In the genomic region with DNA sequence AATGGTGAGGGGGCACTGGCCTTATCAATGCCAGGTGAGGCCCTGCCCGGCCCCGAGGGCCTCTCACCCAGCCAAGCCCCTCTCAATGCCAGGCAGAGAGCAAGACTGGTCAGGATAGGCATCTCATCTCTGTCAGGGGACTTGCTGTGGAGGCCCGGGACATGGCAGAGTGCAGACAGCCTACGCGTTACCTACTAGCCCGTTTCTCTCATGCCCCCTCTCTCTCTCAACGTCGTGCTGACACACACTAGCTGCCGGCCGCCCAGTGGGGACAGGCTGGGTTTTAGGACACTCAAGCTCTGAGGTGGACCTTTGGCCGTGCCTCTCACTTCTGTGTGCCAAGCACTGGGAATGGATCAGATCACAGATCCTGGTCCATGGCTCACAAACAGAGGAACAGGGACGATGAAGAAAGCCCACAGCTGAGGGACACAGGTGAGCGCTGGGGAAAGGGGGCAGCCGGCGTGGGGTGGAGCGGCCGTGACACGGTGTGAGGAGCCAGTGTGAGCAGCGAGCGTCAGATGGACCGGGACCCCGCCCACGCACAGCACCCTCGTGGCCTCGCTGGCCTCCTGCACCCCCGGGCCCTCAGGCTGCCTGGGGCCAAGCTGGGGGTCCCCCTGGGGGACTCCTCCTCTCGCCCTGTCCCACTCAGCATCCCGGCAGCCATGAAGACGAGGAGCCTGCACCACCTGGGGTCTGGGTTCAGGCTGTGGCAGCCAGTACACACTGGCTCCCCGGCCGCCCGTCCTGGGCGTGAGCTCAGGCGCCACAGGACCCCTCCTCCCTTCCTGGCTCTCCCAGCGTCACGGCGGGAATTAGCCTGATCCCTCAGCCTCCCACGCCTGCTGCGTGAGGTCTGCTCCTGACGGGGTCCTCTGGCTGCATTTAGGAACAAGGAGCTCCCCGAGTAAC, we compare ENCODE assay signal across 1 cellular context.
TF ChIP-seq lines count a peak whose summit lies in the region.

No MANE protein-coding gene starts in this region.

TF ChIP-seq in HepG2, 621 proteins besides CTCF, POLR2A, EP300 and RAD21 (continued from another document):
- TF ChIP-seq CERS6 (CRISPR knock-in tag; IDR thresholded peaks at IDR 0.05) = no peak
- no peak for TF ChIP-seq WIZ (CRISPR knock-in tag; IDR thresholded peaks at IDR 0.05)
- no peak for TF ChIP-seq ZNF670 (CRISPR knock-in tag; IDR thresholded peaks at IDR 0.05; ENCODE audit: borderline replicate concordance)
- TF ChIP-seq MBNL3 (CRISPR knock-in tag; conservative IDR thresholded peaks at IDR 0.05) = no peak
- no peak for TF ChIP-seq GPN1 (CRISPR knock-in tag; IDR thresholded peaks at IDR 0.05; ENCODE audit: borderline replicate concordance)
- no peak for TF ChIP-seq PHF5A (CRISPR knock-in tag; IDR thresholded peaks at IDR 0.05; ENCODE audit: low read depth, unreplicated experiment)
- no peak for TF ChIP-seq ZNF878 (CRISPR knock-in tag; IDR thresholded peaks at IDR 0.05)
- TF ChIP-seq CHCHD3 (CRISPR knock-in tag; IDR thresholded peaks at IDR 0.05) = no peak
- TF ChIP-seq CBX5 (CRISPR knock-in tag; IDR thresholded peaks at IDR 0.05; ENCODE audit: borderline replicate concordance) = no peak
- TF ChIP-seq, protein P1, sequence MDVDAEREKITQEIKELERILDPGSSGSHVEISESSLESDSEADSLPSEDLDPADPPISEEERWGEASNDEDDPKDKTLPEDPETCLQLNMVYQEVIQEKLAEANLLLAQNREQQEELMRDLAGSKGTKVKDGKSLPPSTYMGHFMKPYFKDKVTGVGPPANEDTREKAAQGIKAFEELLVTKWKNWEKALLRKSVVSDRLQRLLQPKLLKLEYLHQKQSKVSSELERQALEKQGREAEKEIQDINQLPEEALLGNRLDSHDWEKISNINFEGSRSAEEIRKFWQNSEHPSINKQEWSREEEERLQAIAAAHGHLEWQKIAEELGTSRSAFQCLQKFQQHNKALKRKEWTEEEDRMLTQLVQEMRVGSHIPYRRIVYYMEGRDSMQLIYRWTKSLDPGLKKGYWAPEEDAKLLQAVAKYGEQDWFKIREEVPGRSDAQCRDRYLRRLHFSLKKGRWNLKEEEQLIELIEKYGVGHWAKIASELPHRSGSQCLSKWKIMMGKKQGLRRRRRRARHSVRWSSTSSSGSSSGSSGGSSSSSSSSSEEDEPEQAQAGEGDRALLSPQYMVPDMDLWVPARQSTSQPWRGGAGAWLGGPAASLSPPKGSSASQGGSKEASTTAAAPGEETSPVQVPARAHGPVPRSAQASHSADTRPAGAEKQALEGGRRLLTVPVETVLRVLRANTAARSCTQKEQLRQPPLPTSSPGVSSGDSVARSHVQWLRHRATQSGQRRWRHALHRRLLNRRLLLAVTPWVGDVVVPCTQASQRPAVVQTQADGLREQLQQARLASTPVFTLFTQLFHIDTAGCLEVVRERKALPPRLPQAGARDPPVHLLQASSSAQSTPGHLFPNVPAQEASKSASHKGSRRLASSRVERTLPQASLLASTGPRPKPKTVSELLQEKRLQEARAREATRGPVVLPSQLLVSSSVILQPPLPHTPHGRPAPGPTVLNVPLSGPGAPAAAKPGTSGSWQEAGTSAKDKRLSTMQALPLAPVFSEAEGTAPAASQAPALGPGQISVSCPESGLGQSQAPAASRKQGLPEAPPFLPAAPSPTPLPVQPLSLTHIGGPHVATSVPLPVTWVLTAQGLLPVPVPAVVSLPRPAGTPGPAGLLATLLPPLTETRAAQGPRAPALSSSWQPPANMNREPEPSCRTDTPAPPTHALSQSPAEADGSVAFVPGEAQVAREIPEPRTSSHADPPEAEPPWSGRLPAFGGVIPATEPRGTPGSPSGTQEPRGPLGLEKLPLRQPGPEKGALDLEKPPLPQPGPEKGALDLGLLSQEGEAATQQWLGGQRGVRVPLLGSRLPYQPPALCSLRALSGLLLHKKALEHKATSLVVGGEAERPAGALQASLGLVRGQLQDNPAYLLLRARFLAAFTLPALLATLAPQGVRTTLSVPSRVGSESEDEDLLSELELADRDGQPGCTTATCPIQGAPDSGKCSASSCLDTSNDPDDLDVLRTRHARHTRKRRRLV (CRISPR knock-in tag; IDR thresholded peaks at IDR 0.05) = no peak
- no peak for TF ChIP-seq NCOR1 (IDR thresholded peaks at IDR 0.05; ENCODE audit: borderline replicate concordance, low read length)
- no peak for TF ChIP-seq KDM4B (CRISPR knock-in tag; IDR thresholded peaks at IDR 0.05)
- TF ChIP-seq ZNF7 (CRISPR knock-in tag; IDR thresholded peaks at IDR 0.05) = no peak
- TF ChIP-seq NFE2L2 (IDR thresholded peaks at IDR 0.05; ENCODE audit: low read length) = no peak
